9 cellular contexts compared by ENCODE assay signal in the genomic region with DNA sequence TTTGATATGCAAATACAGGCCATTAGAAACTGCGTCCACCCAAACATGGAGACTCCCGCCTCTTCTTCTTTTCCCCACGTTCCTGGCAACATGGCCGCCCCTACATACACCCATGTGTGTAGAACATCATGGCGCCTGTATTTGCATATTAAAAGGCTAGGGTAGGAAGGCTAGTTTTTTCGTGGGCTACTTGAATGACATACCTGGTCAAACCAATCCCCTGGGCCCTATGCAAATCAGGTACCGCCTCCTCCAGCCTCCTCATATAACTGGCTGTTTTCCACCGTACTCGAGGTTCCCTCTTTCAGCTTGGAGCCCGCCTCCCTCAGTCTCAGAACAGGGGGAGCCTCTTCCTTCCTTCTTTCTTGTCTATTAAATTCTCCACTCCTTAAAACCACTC. TPM values are rescaled to one million over a fixed set of nuclear protein-coding genes. Genes with fewer than 3 reads are reported as not detected.
DNase-seq lines count a peak whose midpoint lies in the region; ATAC-seq and TF ChIP-seq lines count a peak whose summit lies in the region.
"Had no signal": no experiment of that assay in that cellular context is flagged by ENCODE, and none has a peak within 500 bp of the region (broad histone marks: within the 10 kb centered on the region; RNA-seq: fewer than 3 reads in every experiment).

No MANE protein-coding gene starts in this region.

- H3K9me3 Mint-ChIP-seq in stimulated activated naive CD8-positive, alpha-beta T cell treated with anti-CD3 and anti-CD28 coated beads, Interleukin-15, amount 100 ng/mL, for 72 hours = no peaks in the 10 kb centered on the region

- H3K27me3 ChIP-seq in HL-60 (ENCODE audit: insufficient read depth, poor library complexity, severe bottlenecking) (no peaks in the 10 kb centered on the region), right atrium auricular region (no peaks in the 10 kb centered on the region), foreskin keratinocyte (peaks cover 2% of the 10 kb centered on the region)

- H3K27me3 Mint-ChIP-seq in stimulated activated naive CD8-positive, alpha-beta T cell treated with anti-CD3 and anti-CD28 coated beads, Interleukin-15, amount 100 ng/mL, for 72 hours = peaks cover 38% of the 10 kb centered on the region

- no peaks in the 10 kb centered on the region for H3K4me1 ChIP-seq in right atrium auricular region
- no peaks in the 10 kb centered on the region for H3K4me1 ChIP-seq in foreskin keratinocyte

- no peak overlapping the region for H3K27ac Mint-ChIP-seq in stimulated activated naive CD8-positive, alpha-beta T cell treated with anti-CD3 and anti-CD28 coated beads, Interleukin-15, amount 100 ng/mL, for 72 hours
- H3K27ac Mint-ChIP-seq: brain had no signal

- H3K27ac ChIP-seq in HL-60 (replicated peaks) = peak overlapping the region; percentile 86
- H3K27ac ChIP-seq in right atrium auricular region = no peak overlapping the region
- H3K27ac ChIP-seq in foreskin keratinocyte = no peak overlapping the region

- no peak for TF ChIP-seq CTCF in HL-60 (IDR thresholded peaks at IDR 0.05; ENCODE audit: insufficient read depth, low read length)
- no peak for TF ChIP-seq CTCF in right atrium auricular region (IDR thresholded peaks at IDR 0.05)
- TF ChIP-seq CTCF in foreskin keratinocyte (conservative IDR thresholded peaks at IDR 0.05) = no peak

- H3K4me1 Mint-ChIP-seq in stimulated activated naive CD8-positive, alpha-beta T cell treated with anti-CD3 and anti-CD28 coated beads, Interleukin-15, amount 100 ng/mL, for 72 hours = peaks cover 13% of the 10 kb centered on the region
- H3K4me1 Mint-ChIP-seq: brain had no signal

- peak; percentile 35 for ATAC-seq in stimulated activated naive CD8-positive, alpha-beta T cell treated with anti-CD3 and anti-CD28 coated beads, Interleukin-15, amount 100 ng/mL, for 72 hours
- ATAC-seq in foreskin keratinocyte = no peak

- no peaks in the 10 kb centered on the region for H3K36me3 ChIP-seq in right atrium auricular region

- DNase-seq in HL-60 (ENCODE audit: low read depth in 1 of 2, low spot score in 1 of 2) (peak; percentile 94 to 99), RPMI7951 (ENCODE audit: low read depth) (peak; percentile 63), right atrium auricular region (ENCODE audit: low spot score) (peak; percentile 71), foreskin keratinocyte (no peak), 8988T (no peak), SHP77 (lab: John Stamatoyannopoulos, UW) (no peak)
- peak in 1 of 2 donors; percentile 9 for DNase-seq in stimulated activated naive CD8-positive, alpha-beta T cell treated with anti-CD3 and anti-CD28 coated beads, Interleukin-15, amount 100 ng/mL, for 72 hours

- H3K4me3 Mint-ChIP-seq in stimulated activated naive CD8-positive, alpha-beta T cell treated with anti-CD3 and anti-CD28 coated beads, Interleukin-15, amount 100 ng/mL, for 72 hours = peak overlapping the region in 1 of 2 donors; percentile 1
- H3K4me3 Mint-ChIP-seq: brain had no signal

- H3K4me3 ChIP-seq in HL-60 (replicated peaks; ENCODE audit: insufficient read depth, low read length) (peak overlapping the region; percentile 67), right atrium auricular region (no peak overlapping the region)

- peaks cover 0 to 10% of the 10 kb centered on the region in 2 donors for H3K9me3 ChIP-seq in right atrium auricular region

RNA-seq across cellular contexts. Expression of a gene that starts 0.8 kb away (rescaled TPM):
- not detected in 2 replicates for total RNA-seq in RPMI7951 (2014; rRNA removed; shearing (Covaris generic))
- total RNA-seq in right atrium auricular region (under 1 TPM in 1 of 2 donors, not detected in 1; 0.31 TPM), foreskin keratinocyte (not detected in 2 replicates)
- polyA plus RNA-seq in foreskin keratinocyte = not detected in 2 replicates
- polyA plus RNA-seq: keratinocyte had no signal

RNA-seq across cellular contexts. Expression of a gene that starts 13.8 kb away (rescaled TPM):
- total RNA-seq in RPMI7951 (2014; rRNA removed; shearing (Covaris generic)) = not detected in 2 replicates
- total RNA-seq in right atrium auricular region (under 1 TPM in 1 of 2 donors, not detected in 1; 0.98 TPM), foreskin keratinocyte (not detected in 2 replicates)
- polyA plus RNA-seq in foreskin keratinocyte = not detected in 2 replicates
- polyA plus RNA-seq: keratinocyte had no signal

RNA-seq across cellular contexts. Expression of a gene that starts 35.2 kb away (rescaled TPM):
- not detected in 2 replicates for total RNA-seq in RPMI7951 (2014; rRNA removed; shearing (Covaris generic))
- total RNA-seq in right atrium auricular region (not detected), foreskin keratinocyte (not detected in 2 replicates)
- not detected in 2 replicates for polyA plus RNA-seq in foreskin keratinocyte
- polyA plus RNA-seq: keratinocyte had no signal

RNA-seq across cellular contexts. Expression of a gene that starts 60.0 kb away (rescaled TPM):
- not detected in 2 replicates for total RNA-seq in RPMI7951 (2014; rRNA removed; shearing (Covaris generic))
- total RNA-seq in right atrium auricular region (not detected), foreskin keratinocyte (not detected in 2 replicates)
- polyA plus RNA-seq in foreskin keratinocyte = not detected in 2 replicates
- polyA plus RNA-seq: keratinocyte had no signal

Comparison
In these comparisons a context has a peak if more than half of its experiments do, and no peak if none do; other contexts are left out.
1. DNase-seq: peak in HL-60 (2 of 2), RPMI7951 (single experiment) and right atrium auricular region (single experiment); none in foreskin keratinocyte (0 of 2), 8988T (single experiment) and SHP77 (0 of 2).